20 cellular contexts compared by ENCODE assay signal in genomic region chr2:78896536-78896935, GRCh38.
DNase-seq lines count a peak whose midpoint lies in the region; ATAC-seq, FAIRE-seq and TF ChIP-seq lines count a peak whose summit lies in the region.
"Had no signal": no experiment of that assay in that cellular context is flagged by ENCODE, and none has a peak within 500 bp of the region (broad histone marks: within the 10 kb centered on the region; RNA-seq: fewer than 3 reads in every experiment).

No MANE protein-coding gene starts in this region.

- no peaks in the 10 kb centered on the region for H3F3A ChIP-seq in neural progenitor cell (ENCODE audit: low read depth)

- H3K27ac ChIP-seq in OCI-LY7 (ENCODE audit: low read depth, low read length, poor library complexity, severe bottlenecking) (no peak overlapping the region), neural progenitor cell (no peak overlapping the region), gastroesophageal sphincter (no peak overlapping the region)
- H3K27ac ChIP-seq: BLaER1, C4-2B had no signal

- H3K36me3 Mint-ChIP-seq in neural progenitor cell: no peaks in the 10 kb centered on the region
- H3K36me3 Mint-ChIP-seq: CD4-positive, CD25-positive, alpha-beta regulatory T cell; CD8-positive, alpha-beta T cell had no signal

- H2AFZ ChIP-seq in OCI-LY7 (ENCODE audit: low read length): 0 out of 2 replicates have a peak overlapping the region, but pooled peaks have one; percentile 28
- peak overlapping the region; percentile 3 for H2AFZ ChIP-seq in neural progenitor cell (replicated peaks)

- TF ChIP-seq CTCF in OCI-LY7 (conservative IDR thresholded peaks at IDR 0.05; ENCODE audit: low read length) (no peak), neural progenitor cell (IDR thresholded peaks at IDR 0.05) (no peak), gastroesophageal sphincter (IDR thresholded peaks at IDR 0.05) (no peak)

- no peak for ATAC-seq in gastroesophageal sphincter
- ATAC-seq: CD8-positive, alpha-beta T cell had no signal

- POLR2A ChIA-PET in OCI-LY7 (lab: Charles Lee): interaction anchor here (1.1 kb wide), 1 partner anchor 9 kb away, joined by 4 read pairs; no protein-coding TSS in a partner anchor

- peak; percentile 39 for DNase-seq in DMS53 (lab: John Stamatoyannopoulos, UW)
- DNase-seq in DMS53 treated with DMSO at 0.1 percent for 48 hours (lab: John Stamatoyannopoulos, UW; ENCODE audit: unreplicated experiment): peak; percentile 26
- DNase-seq in OCI-LY7 (ENCODE audit: low spot score): no peak
- DNase-seq in neural progenitor cell (ENCODE audit: low spot score): no peak
- no peak for DNase-seq in GM12892 (ENCODE audit: insufficient read length)
- no peak for DNase-seq in Ammon's horn (ENCODE audit: low spot score)
- DNase-seq: Caco-2; CD4-positive, CD25-positive, alpha-beta regulatory T cell; CD8-positive, alpha-beta T cell; DMS153; DMS79 treated with DMSO at 0.1 percent for 48 hours; GF-D8; GOT3; HCEC 1CT had no signal

- H3K4me2 ChIP-seq in OCI-LY7 (ENCODE audit: low read length) (no peak overlapping the region), neural progenitor cell (no peak overlapping the region)
- H3K4me2 ChIP-seq: BLaER1 had no signal

- no peaks in the 10 kb centered on the region for H3K9me3 Mint-ChIP-seq in neural progenitor cell

- H3K36me3 ChIP-seq in OCI-LY7 (ENCODE audit: insufficient read depth, low read length) (no peaks in the 10 kb centered on the region), neural progenitor cell (no peaks in the 10 kb centered on the region), gastroesophageal sphincter (no peaks in the 10 kb centered on the region)
- H3K36me3 ChIP-seq: BLaER1 had no signal

- CTCF ChIA-PET in OCI-LY7 (lab: Charles Lee; ENCODE audit: unreplicated experiment): no interaction called here

- no peaks in the 10 kb centered on the region for H3K4me1 Mint-ChIP-seq in neural progenitor cell
- H3K4me1 Mint-ChIP-seq: B cell; CD4-positive, CD25-positive, alpha-beta regulatory T cell had no signal

- no peak overlapping the region for H3K9ac ChIP-seq in neural progenitor cell
- H3K9ac ChIP-seq: BLaER1 had no signal

- no peak for FAIRE-seq in GM12892 (lab: Jason Lieb, UNC)
- FAIRE-seq: GM12891, H54 had no signal

- H3K9me3 ChIP-seq in OCI-LY7 (ENCODE audit: low read length): no peaks in the 10 kb centered on the region
- H3K9me3 ChIP-seq in neural progenitor cell (ENCODE audit: low read depth): no peaks in the 10 kb centered on the region
- H3K9me3 ChIP-seq in gastroesophageal sphincter: no peaks in the 10 kb centered on the region
- H3K9me3 ChIP-seq: BLaER1, Caco-2 had no signal

- H3K27me3 ChIP-seq in neural progenitor cell: no peaks in the 10 kb centered on the region
- no peaks in the 10 kb centered on the region for H3K27me3 ChIP-seq in gastroesophageal sphincter
- H3K27me3 ChIP-seq: BLaER1 had no signal

- no peak overlapping the region for H3K4me3 ChIP-seq in OCI-LY7 (ENCODE audit: low read depth, low read length, poor library complexity, severe bottlenecking)
- no peak overlapping the region for H3K4me3 ChIP-seq in neural progenitor cell
- no peak overlapping the region for H3K4me3 ChIP-seq in gastroesophageal sphincter
- H3K4me3 ChIP-seq: BLaER1 had no signal

- H3K27me3 Mint-ChIP-seq in neural progenitor cell (ENCODE audit: insufficient read depth, low read depth): no peaks in the 10 kb centered on the region
- H3K27me3 Mint-ChIP-seq: B cell; CD4-positive, CD25-positive, alpha-beta regulatory T cell had no signal

- H3K4me1 ChIP-seq in OCI-LY7 (ENCODE audit: insufficient read depth, low read length, poor library complexity, severe bottlenecking) (peaks cover 4% of the 10 kb centered on the region), neural progenitor cell (no peaks in the 10 kb centered on the region), gastroesophageal sphincter (no peaks in the 10 kb centered on the region)
- H3K4me1 ChIP-seq: BLaER1, Caco-2 had no signal

- TF ChIP-seq POLR2A in GM12892 (IDR thresholded peaks at IDR 0.05; ENCODE audit: low read depth, low read length): no peak
- no peak for TF ChIP-seq POLR2A in gastroesophageal sphincter (IDR thresholded peaks at IDR 0.05)

- H3K9me2 ChIP-seq in OCI-LY7 (ENCODE audit: insufficient read depth, low read length): no peaks in the 10 kb centered on the region

- intact Hi-C loops in OCI-LY7 (cut with micrococcal nuclease; ENCODE audit: unreplicated experiment): no loop called here

- H3K27ac Mint-ChIP-seq in neural progenitor cell: no peak overlapping the region
- H3K27ac Mint-ChIP-seq: B cell; CD4-positive, CD25-positive, alpha-beta regulatory T cell; CD8-positive, alpha-beta T cell had no signal

- no peak for TF ChIP-seq EP300 in gastroesophageal sphincter (IDR thresholded peaks at IDR 0.05)

- H3K79me2 ChIP-seq in OCI-LY7 (ENCODE audit: insufficient read depth, low read depth, low read length): no peaks in the 10 kb centered on the region
- H3K79me2 ChIP-seq in neural progenitor cell (ENCODE audit: low read depth): no peaks in the 10 kb centered on the region

- WGBS in gastroesophageal sphincter (ENCODE audit: low coverage in 1 of 2), 2 donors: 68 to 89% methylated on average over 2 to 3 of the region's 3 CpGs

- no peak overlapping the region for H3K4me3 Mint-ChIP-seq in neural progenitor cell
- H3K4me3 Mint-ChIP-seq: B cell; CD4-positive, CD25-positive, alpha-beta regulatory T cell; CD8-positive, alpha-beta T cell had no signal

- H4K20me1 ChIP-seq in OCI-LY7 (ENCODE audit: insufficient read depth, low read length) (no peaks in the 10 kb centered on the region), neural progenitor cell (ENCODE audit: low read depth) (no peaks in the 10 kb centered on the region)
- H4K20me1 ChIP-seq: BLaER1 had no signal

- BruUV-seq in OCI-LY7 (replicated peaks; lab: Mats Ljungman, UMichigan): no TSS peak

Comparison
In these comparisons a context has a peak if more than half of its experiments do, and no peak if none do; other contexts are left out.
1. DNase-seq: peak in DMS53 (single experiment) and DMS53 treated with DMSO at 0.1 percent for 48 hours (single experiment); none in OCI-LY7 (single experiment), neural progenitor cell (single experiment), GM12892 (single experiment) and Ammon's horn (single experiment).